In genomic region chr2:61710711-61711110, GRCh38 we compare ENCODE assay signal across 1 cellular context.
A peak's percentile ranks its signal among the peaks of the same experiment; 100 is the strongest.
TF ChIP-seq lines count a peak whose summit lies in the region.

No MANE protein-coding gene starts in this region.

TF ChIP-seq in HepG2, 621 proteins besides CTCF, POLR2A, EP300 and RAD21 (continued from another document and continues in another):
- 0 out of 2 replicates have a peak, but pooled peaks have one; percentile 25 for TF ChIP-seq PRDM10 (CRISPR knock-in tag; IDR thresholded peaks at IDR 0.05; ENCODE audit: low read depth)
- TF ChIP-seq FOXA1 (IDR thresholded peaks at IDR 0.05): no peak
- no peak for TF ChIP-seq FOXA1 (CRISPR knock-in tag; IDR thresholded peaks at IDR 0.05)
- TF ChIP-seq ZBTB37 (CRISPR knock-in tag; IDR thresholded peaks at IDR 0.05): no peak
- TF ChIP-seq ZNF513 (CRISPR knock-in tag; conservative IDR thresholded peaks at IDR 0.05): no peak
- no peak for TF ChIP-seq SIN3B (IDR thresholded peaks at IDR 0.05; ENCODE audit: low read length)
- no peak for TF ChIP-seq ATF7 (IDR thresholded peaks at IDR 0.05)
- TF ChIP-seq ATF7 (CRISPR knock-in tag; IDR thresholded peaks at IDR 0.05): no peak
- no peak for TF ChIP-seq ZNF7 (CRISPR knock-in tag; IDR thresholded peaks at IDR 0.05)
- TF ChIP-seq ZNF121 (CRISPR knock-in tag; IDR thresholded peaks at IDR 0.05): no peak
- TF ChIP-seq FOXJ3 (CRISPR knock-in tag; IDR thresholded peaks at IDR 0.05; ENCODE audit: borderline replicate concordance): peak; percentile 53; the same call in 1 of the 2 replicates
- no peak for TF ChIP-seq CREB3 (CRISPR knock-in tag; IDR thresholded peaks at IDR 0.05)
- no peak for TF ChIP-seq ZNF883 (CRISPR knock-in tag; IDR thresholded peaks at IDR 0.05; ENCODE audit: not compliant biosample characterization)
- TF ChIP-seq ZNF549 (CRISPR knock-in tag; IDR thresholded peaks at IDR 0.05): peak; percentile 99
- TF ChIP-seq ZFX (CRISPR knock-in tag; IDR thresholded peaks at IDR 0.05; ENCODE audit: low read depth): peak; percentile 47; the same call in 1 of the 2 replicates
- no peak; the same call in 1 of the 2 replicates for TF ChIP-seq MIXL1 (CRISPR knock-in tag; IDR thresholded peaks at IDR 0.05)
- peak; percentile 49; the same call in 1 of the 2 replicates for TF ChIP-seq MLX (CRISPR knock-in tag; IDR thresholded peaks at IDR 0.05)
- TF ChIP-seq KLF9 (CRISPR knock-in tag; IDR thresholded peaks at IDR 0.05; ENCODE audit: low read depth): no peak
- peak; percentile 39; the same call in 1 of the 2 replicates for TF ChIP-seq ZNF816 (CRISPR knock-in tag; IDR thresholded peaks at IDR 0.05; ENCODE audit: borderline replicate concordance)
- TF ChIP-seq MBD4 (IDR thresholded peaks at IDR 0.05; ENCODE audit: borderline replicate concordance, low read length): no peak
- no peak for TF ChIP-seq NFE2 (CRISPR knock-in tag; IDR thresholded peaks at IDR 0.05)
- no peak for TF ChIP-seq HOXA5 (CRISPR knock-in tag; IDR thresholded peaks at IDR 0.05)
- 0 out of 2 replicates have a peak, but pooled peaks have one; percentile 61 for TF ChIP-seq AHDC1 (CRISPR knock-in tag; IDR thresholded peaks at IDR 0.05; ENCODE audit: borderline replicate concordance)
- TF ChIP-seq DBP (CRISPR knock-in tag; IDR thresholded peaks at IDR 0.05; ENCODE audit: not compliant biosample characterization): no peak
- TF ChIP-seq ZFP82 (CRISPR knock-in tag; IDR thresholded peaks at IDR 0.05; ENCODE audit: borderline replicate concordance): no peak; the same call in 1 of the 2 replicates
- TF ChIP-seq SALL2 (CRISPR knock-in tag; IDR thresholded peaks at IDR 0.05): no peak
- TF ChIP-seq NCOR1 (IDR thresholded peaks at IDR 0.05; ENCODE audit: borderline replicate concordance, low read length): peak; percentile 56; the same call in 1 of the 2 replicates
- peak; percentile 83 for TF ChIP-seq HNF4G (IDR thresholded peaks at IDR 0.05; ENCODE audit: borderline replicate concordance, low read depth, low read length)
- peak; percentile 71; the same call in 1 of the 2 replicates for TF ChIP-seq HNF4G (CRISPR knock-in tag; IDR thresholded peaks at IDR 0.05; ENCODE audit: borderline replicate concordance, low read depth)
- TF ChIP-seq UBTF (CRISPR knock-in tag; IDR thresholded peaks at IDR 0.05): no peak
- TF ChIP-seq ZNF740 (CRISPR knock-in tag; IDR thresholded peaks at IDR 0.05): no peak
- TF ChIP-seq ZFY (CRISPR knock-in tag; IDR thresholded peaks at IDR 0.05): no peak; the same call in 1 of the 2 replicates
- no peak for TF ChIP-seq KLF15 (CRISPR knock-in tag; IDR thresholded peaks at IDR 0.05; ENCODE audit: borderline replicate concordance)
- TF ChIP-seq FOXA3 (CRISPR knock-in tag; IDR thresholded peaks at IDR 0.05): peak; percentile 37; the same call in 1 of the 2 replicates
- TF ChIP-seq HOXA3 (CRISPR knock-in tag; IDR thresholded peaks at IDR 0.05): peak; percentile 18; the same call in 1 of the 2 replicates
- no peak for TF ChIP-seq SPEN (CRISPR knock-in tag; IDR thresholded peaks at IDR 0.05; ENCODE audit: low read depth)
- TF ChIP-seq ZZZ3 (CRISPR knock-in tag; IDR thresholded peaks at IDR 0.05; ENCODE audit: borderline replicate concordance): no peak
- no peak for TF ChIP-seq RFXAP (CRISPR knock-in tag; IDR thresholded peaks at IDR 0.05; ENCODE audit: borderline replicate concordance)
- 0 out of 2 replicates have a peak, but pooled peaks have one; percentile 31 for TF ChIP-seq ZSCAN9 (CRISPR knock-in tag; IDR thresholded peaks at IDR 0.05; ENCODE audit: borderline replicate concordance)
- TF ChIP-seq HDAC2 (CRISPR knock-in tag; IDR thresholded peaks at IDR 0.05): 0 out of 2 replicates have a peak, but pooled peaks have one; percentile 28
- TF ChIP-seq ZSCAN29 (CRISPR knock-in tag; conservative IDR thresholded peaks at IDR 0.05): no peak
- TF ChIP-seq FOXK1 (CRISPR knock-in tag; IDR thresholded peaks at IDR 0.05; ENCODE audit: borderline replicate concordance, low read depth): peak; percentile 49; the same call in 1 of the 2 replicates
- TF ChIP-seq HINFP (CRISPR knock-in tag; IDR thresholded peaks at IDR 0.05; ENCODE audit: low read depth): no peak
- TF ChIP-seq BCL6 (CRISPR knock-in tag; IDR thresholded peaks at IDR 0.05): peak; percentile 40; the same call in 1 of the 2 replicates
